12 cellular contexts compared by ENCODE assay signal in the genomic region with DNA sequence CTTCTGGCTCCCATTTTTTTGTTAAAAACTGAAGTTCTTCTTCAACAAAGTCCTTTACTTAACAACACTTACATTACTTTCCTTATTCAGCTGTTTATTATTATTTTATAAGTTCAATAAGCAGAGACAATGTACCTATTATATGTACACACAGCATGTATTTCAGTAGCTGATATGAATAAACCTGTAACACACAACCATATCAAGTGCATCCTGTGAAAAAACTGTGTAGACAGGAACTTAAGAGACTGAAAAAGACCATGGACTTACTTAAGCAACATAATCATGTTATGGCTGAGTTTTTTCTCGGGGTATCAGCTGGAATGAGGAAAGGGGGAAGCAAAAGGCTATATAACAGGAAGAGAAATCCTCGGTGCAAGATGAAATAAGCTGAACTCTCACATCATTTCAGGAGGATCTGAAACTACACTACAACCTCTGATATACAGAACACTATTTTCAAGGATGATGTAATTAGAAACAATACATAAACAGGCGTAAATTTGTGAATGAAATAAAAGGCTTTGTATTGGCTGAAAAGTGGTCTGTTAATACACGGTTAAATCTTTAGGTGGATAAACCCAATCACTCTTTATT.
A peak's percentile ranks its signal among the peaks of the same experiment; 100 is the strongest.
DNase-seq lines count a peak whose midpoint lies in the region; ATAC-seq, FAIRE-seq and TF ChIP-seq lines count a peak whose summit lies in the region.
"Had no signal": no experiment of that assay in that cellular context is flagged by ENCODE, and none has a peak within 500 bp of the region (broad histone marks: within the 10 kb centered on the region; RNA-seq: fewer than 3 reads in every experiment).

No MANE protein-coding gene starts in this region.

- ATAC-seq in GM21423 (IDR thresholded peaks at IDR 0.05; ENCODE audit: unreplicated experiment) (peak; percentile 61), HG03139 (IDR thresholded peaks at IDR 0.05; ENCODE audit: unreplicated experiment) (peak; percentile 68), T-helper 17 cell (no peak)
- ATAC-seq: esophagus mucosa had no signal

- H3K4me1 ChIP-seq in breast epithelium: no peaks in the 10 kb centered on the region

- no peak for TF ChIP-seq CTCF in breast epithelium (IDR thresholded peaks at IDR 0.05)

- H3K27me3 Mint-ChIP-seq in T-helper 17 cell: no peaks in the 10 kb centered on the region

- no peak overlapping the region for H3K4me3 Mint-ChIP-seq in T-helper 17 cell

- intact Hi-C loops in breast epithelium (cut with DNase I; ENCODE audit: low total_unique reads): no loop called here

- peaks cover 15% of the 10 kb centered on the region for H3K4me1 Mint-ChIP-seq in T-helper 17 cell

- DNase-seq in GM12892 (ENCODE audit: insufficient read length) (no peak), T-helper 17 cell (no peak), DMS79 treated with DMSO at 0.1 percent for 48 hours (lab: John Stamatoyannopoulos, UW) (no peak), breast epithelium (ENCODE audit: low spot score in 2 of 2) (no peak), H7 (no peak)
- DNase-seq in activated CD8-positive, alpha-beta memory T cell treated with anti-CD3 and anti-CD28 coated beads for 24 hours: no peak
- DNase-seq: stimulated activated CD4-positive, alpha-beta T cell treated with anti-CD3 and anti-CD28 coated beads, Interleukin-4, amount 100 ng/mL, for 1 hour; T-helper 9 cell had no signal

- peak overlapping the region; percentile 39 for H3K27ac Mint-ChIP-seq in T-helper 17 cell

- H3K36me3 ChIP-seq in breast epithelium: no peaks in the 10 kb centered on the region
- no peaks in the 10 kb centered on the region for H3K36me3 ChIP-seq in H7 (replicated peaks; ENCODE audit: control insufficient read depth, insufficient read depth, low read length)

- H3K36me3 Mint-ChIP-seq in T-helper 17 cell (ENCODE audit: low read depth): peaks cover 10% of the 10 kb centered on the region

- no peak for TF ChIP-seq POLR2A in GM12892 (IDR thresholded peaks at IDR 0.05; ENCODE audit: low read depth, low read length)
- TF ChIP-seq POLR2A in breast epithelium (IDR thresholded peaks at IDR 0.05): no peak

- H3K27ac ChIP-seq in breast epithelium: no peak overlapping the region

- H3K9me3 ChIP-seq in T-helper 17 cell (ENCODE audit: control insufficient read depth, low read length, poor library complexity, severe bottlenecking) (no peaks in the 10 kb centered on the region), breast epithelium (no peaks in the 10 kb centered on the region)

- peak; percentile 64 for FAIRE-seq in GM12892 (lab: Jason Lieb, UNC)
- FAIRE-seq: keratinocyte had no signal

- H3K4me3 ChIP-seq in breast epithelium: no peak overlapping the region
- H3K4me3 ChIP-seq in H7 (ENCODE audit: insufficient read depth, low read depth, low read length): no peak overlapping the region

- H3K27me3 ChIP-seq in breast epithelium: no peaks in the 10 kb centered on the region
- H3K27me3 ChIP-seq in H7 (ENCODE audit: control insufficient read depth, insufficient read depth, low read length): no peaks in the 10 kb centered on the region
